33 cellular contexts compared by ENCODE assay signal in the genomic region with DNA sequence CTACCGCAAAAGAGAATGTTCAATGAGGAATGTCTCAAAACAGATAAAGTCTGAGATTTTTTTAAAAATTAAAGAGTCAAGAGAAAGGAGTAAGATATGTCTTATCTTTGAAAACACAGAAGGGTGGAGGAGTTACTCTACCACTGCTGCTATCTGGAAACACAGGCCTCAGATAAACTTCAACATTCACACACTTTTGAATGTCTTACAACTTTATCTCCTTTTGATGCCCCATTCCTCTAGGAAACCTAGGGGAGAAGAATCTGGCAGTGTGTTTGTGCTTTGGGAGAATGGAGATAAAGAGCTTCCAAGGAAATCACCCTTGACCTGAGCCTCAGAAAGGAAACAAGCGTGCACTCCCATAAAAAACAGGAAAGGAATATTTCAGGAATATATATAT.
"Had no signal": no experiment of that assay in that cellular context is flagged by ENCODE, and none has a peak within 500 bp of the region (broad histone marks: within the 10 kb centered on the region; RNA-seq: fewer than 3 reads in every experiment).

No MANE protein-coding gene starts in this region.

- DNase-seq: activated CD4-positive, alpha-beta memory T cell treated with anti-CD3 and anti-CD28 coated beads, Interleukin-2, amount 10 ng/mL, durations not matched to agents 7 days and 5 days; activated CD4-positive, alpha-beta T cell treated with anti-CD3 and anti-CD28 coated beads for 1 hour; activated CD4-positive, alpha-beta T cell treated with anti-CD3 and anti-CD28 coated beads for 48 hours; activated CD4-positive, CD25-positive, alpha-beta regulatory T cell; activated CD8-positive, alpha-beta memory T cell treated with anti-CD3 and anti-CD28 coated beads for 24 hours; activated CD8-positive, alpha-beta memory T cell treated with anti-CD3 and anti-CD28 coated beads, Interleukin-2, amount 10 ng/mL, durations not matched to agents 7 days and 5 days; activated CD8-positive, alpha-beta memory T cell treated with anti-CD3 and anti-CD28 coated beads, Interleukin-2, amount 50 U/mL, for 48 hours; activated effector memory CD4-positive, alpha-beta T cell treated with Interleukin-2 at 50 U/mL for 16 hours; activated naive CD4-positive, alpha-beta T cell treated with anti-CD3 and anti-CD28 coated beads, Interleukin-2, amount 10 ng/mL, durations not matched to agents 7 days and 5 days; activated naive CD8-positive, alpha-beta T cell treated with anti-CD3 and anti-CD28 coated beads, Interleukin-2, amount 50 U/mL, for 24 hours; activated T-cell treated with anti-CD3 and anti-CD28 coated beads, Interleukin-2, amount 50 U/mL, for 48 hours; amniotic stem cell; aorta; brain microvascular endothelial cell; Kasumi-1; KG1; MG63; MV-4-11; NCI-H1092; NCI-H1436 treated with DMSO at 0.1 percent for 48 hours; NCI-H1694 treated with DMSO at 0.1 percent for 48 hours; NCI-H2029 treated with DMSO at 0.1 percent for 48 hours; NCI-H2107; NCI-H2171; NCI-H446 treated with DMSO at 0.1 percent for 48 hours; NCI-H524; NK-92 treated with Interleukin-12 subunit alpha and Interleukin-12 subunit beta, amount 100 ng/mL, for 24 hours; Right ventricle myocardium superior; SW 1271; T-helper 1 cell; T-helper 2 cell; T-helper 9 cell had no signal

- H3K9me3 ChIP-seq: MG63 had no signal

- H3K27me3 ChIP-seq: brain microvascular endothelial cell, MG63 had no signal

- H3K27ac ChIP-seq: brain microvascular endothelial cell, VCaP had no signal

- ATAC-seq: activated CD8-positive, alpha-beta memory T cell treated with anti-CD3 and anti-CD28 coated beads, Interleukin-2, amount 10 ng/mL, durations not matched to agents 7 days and 5 days; activated naive CD8-positive, alpha-beta T cell treated with anti-CD3 and anti-CD28 coated beads, Interleukin-2, amount 50 U/mL, for 24 hours had no signal

- H3K36me3 ChIP-seq: brain microvascular endothelial cell, MG63 had no signal

- H3K4me3 ChIP-seq: MG63 had no signal
